ENCODE assay signal across 8 cellular contexts in the genomic region with DNA sequence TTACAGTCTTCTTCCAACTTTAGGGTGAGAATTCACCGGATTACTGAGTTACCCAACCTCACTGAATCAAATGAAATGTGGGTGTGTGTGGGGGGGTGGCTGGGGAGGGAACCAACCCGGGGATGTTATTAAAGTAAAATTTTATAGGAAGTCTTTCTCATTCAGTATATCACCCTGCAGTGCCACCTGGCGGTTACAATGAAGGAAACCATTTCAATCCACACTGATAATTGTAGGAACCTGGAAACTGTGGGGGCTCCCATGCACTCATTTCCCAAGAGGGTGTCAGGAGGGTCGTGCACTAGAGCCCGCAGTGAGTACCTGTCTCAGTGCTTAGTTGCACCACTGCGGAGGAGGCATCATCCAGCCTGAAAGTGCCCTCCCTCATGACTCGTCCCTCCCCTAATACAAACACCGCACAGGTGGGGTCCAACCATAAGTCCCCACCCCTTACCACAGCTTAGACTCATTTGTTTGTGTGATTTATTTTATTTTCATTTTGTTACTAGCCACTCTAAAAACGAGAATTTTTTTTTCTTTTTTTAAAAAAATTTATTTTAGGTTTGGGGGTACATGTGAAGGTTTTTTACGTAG. TPM values are rescaled to one million over a fixed set of nuclear protein-coding genes. Genes with fewer than 3 reads are reported as not detected.
DNase-seq lines count a peak whose midpoint lies in the region; ATAC-seq and TF ChIP-seq lines count a peak whose summit lies in the region.

No MANE protein-coding gene starts in this region.

- H3K36me3 ChIP-seq in endodermal cell (ENCODE audit: control insufficient read depth, insufficient read depth, low read length) (no peaks in the 10 kb centered on the region), thoracic aorta (no peaks in the 10 kb centered on the region)

- DNase-seq in SIG-M5 treated with dmso at 0.1 percent for 504 hours (lab: John Stamatoyannopoulos, UW; ENCODE audit: unreplicated experiment) (peak; percentile 29), SIG-M5 (lab: John Stamatoyannopoulos, UW) (no peak), NCI-H1436 treated with DMSO at 0.1 percent for 48 hours (lab: John Stamatoyannopoulos, UW) (peak; percentile 3), endodermal cell (peak; percentile 76), mucosa of gallbladder (ENCODE audit: low spot score) (peak; percentile 53), thoracic aorta (ENCODE audit: low spot score) (no peak)
- DNase-seq in activated CD4-positive, alpha-beta T cell treated with anti-CD3 and anti-CD28 coated beads for 4 hours, result peak; percentile 8 to 12

- H3K9me3 Mint-ChIP-seq in endodermal cell, result no peaks in the 10 kb centered on the region

- TF ChIP-seq CTCF in endodermal cell (conservative IDR thresholded peaks at IDR 0.05) (peak; percentile 88), thoracic aorta (IDR thresholded peaks at IDR 0.05) (peak; percentile 69)

- H3K9ac ChIP-seq in endodermal cell (ENCODE audit: extremely low read depth, low read length, poor library complexity, severe bottlenecking), result no peak overlapping the region

- peaks cover 1% of the 10 kb centered on the region for H3K27me3 Mint-ChIP-seq in endodermal cell (ENCODE audit: insufficient read depth)

- 47% methylated on average over 9 of the region's 10 CpGs; no CpG with 5 or more reads in 1 of the 2 experiments for WGBS in endodermal cell (ENCODE audit: insufficient coverage in 1 of 2, insufficient read length in 1 of 2), 2 experiments

- H3K9me3 ChIP-seq in endodermal cell (ENCODE audit: control insufficient read depth, low read length) (no peaks in the 10 kb centered on the region), thoracic aorta (no peaks in the 10 kb centered on the region)

- no peak overlapping the region for H3K27ac ChIP-seq in endodermal cell (ENCODE audit: low read depth, low read length)
- no peak overlapping the region for H3K27ac ChIP-seq in thoracic aorta

- H3K4me1 ChIP-seq in endodermal cell (ENCODE audit: control insufficient read depth, insufficient read depth, low read length), result no peaks in the 10 kb centered on the region
- H3K4me1 ChIP-seq in thoracic aorta (ENCODE audit: control insufficient read depth in 1 of 2, low read depth in 2 of 2), result no peaks in the 10 kb centered on the region

- ATAC-seq in thoracic aorta (ENCODE audit: insufficient number of reproducible peaks, low FRiP score, low read depth) (no peak), GM18861 (IDR thresholded peaks at IDR 0.05; ENCODE audit: unreplicated experiment) (no peak)

- no peak overlapping the region for H3K27ac Mint-ChIP-seq in endodermal cell

- no peak overlapping the region for H3K4me3 ChIP-seq in endodermal cell (ENCODE audit: low read length)
- no peak overlapping the region for H3K4me3 ChIP-seq in thoracic aorta

- no peak overlapping the region for H3K4me3 Mint-ChIP-seq in endodermal cell

- H3K36me3 Mint-ChIP-seq in endodermal cell (ENCODE audit: low read depth), result no peaks in the 10 kb centered on the region

- H3K27me3 ChIP-seq in endodermal cell (ENCODE audit: control insufficient read depth, insufficient read depth, low read length, poor library complexity, severe bottlenecking) (no peaks in the 10 kb centered on the region), thoracic aorta (replicated peaks; ENCODE audit: insufficient read depth) (no peaks in the 10 kb centered on the region)

- H3K4me1 Mint-ChIP-seq in endodermal cell, result no peaks in the 10 kb centered on the region

RNA-seq across cellular contexts. Expression of a gene that starts 29.1 kb away (rescaled TPM):
- total RNA-seq in endodermal cell (under 1 TPM; 0.77 to 0.81 TPM), mucosa of gallbladder (0.29 TPM), thoracic aorta (not detected)
- polyA plus RNA-seq in endodermal cell (2013, experiment 1 of 2), result 0.46 TPM
- polyA plus RNA-seq in endodermal cell (2013, experiment 2 of 2), result 0.79 TPM

Comparison
In these comparisons a context has a peak if more than half of its experiments do, and no peak if none do; other contexts are left out.
1. DNase-seq: peak in SIG-M5 treated with dmso at 0.1 percent for 504 hours (single experiment), NCI-H1436 treated with DMSO at 0.1 percent for 48 hours (single experiment), activated CD4-positive, alpha-beta T cell treated with anti-CD3 and anti-CD28 coated beads for 4 hours (2 of 2), endodermal cell (single experiment) and mucosa of gallbladder (single experiment); none in SIG-M5 (single experiment) and thoracic aorta (single experiment).